In genomic region chr19:1529430-1529816, GRCh38 we compare ENCODE assay signal across 8 cellular contexts. TPM values are rescaled to one million over a fixed set of nuclear protein-coding genes. Genes with fewer than 3 reads are reported as not detected.
"Had no signal": no experiment of that assay in that cellular context is flagged by ENCODE, and none has a peak within 500 bp of the region (broad histone marks: within the 10 kb centered on the region; RNA-seq: fewer than 3 reads in every experiment).

No MANE protein-coding gene starts in this region.

- ATAC-seq: GM23338, K562 had no signal

- H3K4me3 ChIP-seq: GM23338, K562 had no signal

- H2AFZ ChIP-seq: GM23338 had no signal

- DNase-seq: H9, HCEC 1CT, HFFc6, IMR-90 had no signal

- H3K27ac ChIP-seq: HL-60 had no signal

- H3K4me2 ChIP-seq: GM23338 had no signal

RNA-seq across cellular contexts. Expression of gene PLK5, which starts 5.5 kb away (rescaled TPM):
- total RNA-seq: HT1080, IMR-90 had no signal
- polyA plus RNA-seq: IMR-90 had no signal
